ENCODE assay signal across 27 cellular contexts in genomic region chr9:137353223-137354152, GRCh38. TPM values are rescaled to one million over a fixed set of nuclear protein-coding genes. Genes with fewer than 3 reads are reported as not detected.
DNase-seq lines count a peak whose midpoint lies in the region; ATAC-seq and TF ChIP-seq lines count a peak whose summit lies in the region.
"Had no signal": no experiment of that assay in that cellular context is flagged by ENCODE, and none has a peak within 500 bp of the region (broad histone marks: within the 10 kb centered on the region; RNA-seq: fewer than 3 reads in every experiment).

No MANE protein-coding gene starts in this region.

- intact Hi-C loops in Right ventricle myocardium inferior (cut with DNase I) (loop anchor here (5.0 kb wide), 1 partner anchor 34 kb away; no protein-coding TSS in a partner anchor), left cardiac atrium (cut with DNase I) (no loop called here), aorta (cut with DNase I) (no loop called here)

- H3K4me3 ChIP-seq in right atrium auricular region: no peak overlapping the region
- no peak overlapping the region for H3K4me3 ChIP-seq in aorta (ENCODE audit: low read length in 2 of 2)
- H3K4me3 ChIP-seq: GM23248, ovary, thyroid gland had no signal

- H3K27me3 ChIP-seq in right atrium auricular region (no peaks in the 10 kb centered on the region), aorta (ENCODE audit: control insufficient read depth in 1 of 2, insufficient read depth in 2 of 2, low read length in 1 of 2) (no peaks in the 10 kb centered on the region)
- H3K27me3 ChIP-seq: BE2C, ovary, thyroid gland had no signal

- ATAC-seq in Right ventricle myocardium inferior (peak; percentile 28), left cardiac atrium (peak; percentile 31 to 66), aorta (ENCODE audit: low FRiP score) (peak; percentile 30)
- ATAC-seq: activated T-cell treated with anti-CD3 and anti-CD28 coated beads, Interleukin-2, amount 50 U/mL, for 72 hours had no signal

- H3K9me3 ChIP-seq in right atrium auricular region (peaks cover 6 to 13% of the 10 kb centered on the region in 2 donors), aorta (ENCODE audit: control insufficient read depth, low read length) (peaks cover 3% of the 10 kb centered on the region)
- H3K9me3 ChIP-seq: ovary, thyroid gland had no signal

- H3K36me3 ChIP-seq in right atrium auricular region (no peaks in the 10 kb centered on the region), aorta (ENCODE audit: control insufficient read depth in 1 of 2, insufficient read depth in 2 of 2, low read length in 1 of 2) (no peaks in the 10 kb centered on the region)
- H3K36me3 ChIP-seq: BE2C, ovary, thyroid gland had no signal

- H3K27ac ChIP-seq in right atrium auricular region: no peak overlapping the region
- no peak overlapping the region for H3K27ac ChIP-seq in aorta (ENCODE audit: low read depth in 1 of 2, low read length in 2 of 2)
- H3K27ac ChIP-seq: epithelial cell of prostate, GM23248, ovary, thyroid gland had no signal

- 92 to 94% methylated on average over 39 to 43 of the region's 43 CpGs for WGBS in aorta, 2 donors

- H3K4me1 ChIP-seq in right atrium auricular region: peaks cover 0 to 14% of the 10 kb centered on the region in 2 donors
- no peaks in the 10 kb centered on the region for H3K4me1 ChIP-seq in aorta (ENCODE audit: control insufficient read depth in 1 of 2, insufficient read depth in 2 of 2, low read length in 2 of 2)
- H3K4me1 ChIP-seq: BE2C, thyroid gland had no signal

- DNase-seq in Right ventricle myocardium inferior (ENCODE audit: missing footprints) (no peak), right atrium auricular region (ENCODE audit: low spot score) (no peak), left cardiac atrium (peak; percentile 60), lung microvascular endothelial cell (ENCODE audit: low read depth in 2 of 2) (peak; percentile 78 to 79), aorta (no peak), NCI-H1436 (lab: John Stamatoyannopoulos, UW) (no peak), HT-29 (ENCODE audit: low spot score) (no peak), AML-193 (lab: John Stamatoyannopoulos, UW) (no peak)
- DNase-seq: 8988T; activated CD8-positive, alpha-beta memory T cell treated with anti-CD3 and anti-CD28 coated beads for 24 hours; activated naive CD4-positive, alpha-beta T cell treated with anti-CD3 and anti-CD28 coated beads for 36 hours; activated T-cell treated with anti-CD3 and anti-CD28 coated beads, Interleukin-2, amount 50 U/mL, for 72 hours; BE2C; caudate nucleus; foreskin fibroblast; GM23248; hippocampal formation; naive B cell; NCI-H1092 treated with DMSO at 0.1 percent for 48 hours; NCI-H2081; NCI-H345; NCI-H82; OCI-M1; SIG-M5; thyroid gland had no signal

- no peak for TF ChIP-seq CTCF in right atrium auricular region (IDR thresholded peaks at IDR 0.05)

RNA-seq across cellular contexts. Expression of gene NRARP, which starts 51.4 kb away (rescaled TPM):
- total RNA-seq in Right ventricle myocardium inferior (4.7 TPM), right atrium auricular region (10 to 100 TPM in 1 of 2 donors, 1 to 10 TPM in 1; 5.6 to 13.3 TPM), left cardiac atrium (10 to 100 TPM in 1 of 2 donors, 1 to 10 TPM in 1; 4.9 to 11.5 TPM), lung microvascular endothelial cell (18.7 and 28.3 TPM in 2 replicates), aorta (10 to 100 TPM; 13.3 to 26.6 TPM)
- polyA plus RNA-seq in aorta: under 1 TPM; 0.50 to 0.97 TPM
- total RNA-seq in HT-29 (2014; rRNA removed; shearing (Covaris generic)): 107 and 116 TPM in 2 replicates
- polyA plus RNA-seq: GM23248 had no signal

Comparison
In these comparisons a context has a peak if more than half of its experiments do, and no peak if none do; other contexts are left out.
1. DNase-seq: peak in left cardiac atrium (single experiment) and lung microvascular endothelial cell (2 of 2); none in Right ventricle myocardium inferior (single experiment), right atrium auricular region (single experiment), aorta (0 of 2), NCI-H1436 (single experiment), HT-29 (single experiment) and AML-193 (0 of 2).
2. Peak in every context shown above with its lines, with median percentiles within 50 percentile points of each other: ATAC-seq.